In the genomic region with DNA sequence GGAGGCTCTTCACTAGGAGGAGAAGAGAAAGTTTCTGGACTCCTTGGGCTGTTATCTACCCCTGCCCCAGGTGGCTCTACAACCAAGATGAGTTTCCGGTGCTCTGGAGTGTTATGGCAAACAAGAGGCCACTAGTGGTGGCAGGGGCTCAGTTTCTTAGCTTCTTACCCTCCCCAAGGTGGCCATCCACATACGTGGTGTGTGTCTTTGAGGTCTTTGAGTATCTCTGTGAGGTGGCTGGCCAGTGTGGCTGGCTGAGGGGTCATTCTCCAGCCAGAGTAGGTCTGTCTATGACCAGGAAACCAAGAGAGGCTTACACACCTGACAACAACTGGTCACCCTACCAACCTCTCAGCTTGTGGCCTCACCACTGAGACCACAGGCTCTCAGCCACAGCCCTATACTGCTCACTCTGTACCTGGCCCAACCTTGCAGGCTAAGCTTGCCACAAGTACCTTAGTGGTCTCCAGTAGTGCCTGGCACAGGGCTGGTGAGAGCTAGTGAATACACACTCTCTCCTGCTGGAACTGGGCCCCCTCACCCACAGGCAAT, we compare ENCODE assay signal across 17 cellular contexts. TPM values are rescaled to one million over a fixed set of nuclear protein-coding genes. Genes with fewer than 3 reads are reported as not detected.
DNase-seq lines count a peak whose midpoint lies in the region; ATAC-seq, FAIRE-seq and TF ChIP-seq lines count a peak whose summit lies in the region.
"Had no signal": no experiment of that assay in that cellular context is flagged by ENCODE, and none has a peak within 500 bp of the region (broad histone marks: within the 10 kb centered on the region; RNA-seq: fewer than 3 reads in every experiment).

No MANE protein-coding gene starts in this region.

- H3K27me3 Mint-ChIP-seq in T-cell: no peaks in the 10 kb centered on the region
- H3K27me3 Mint-ChIP-seq: memory B cell had no signal

- peaks cover 11% of the 10 kb centered on the region for H3K36me3 Mint-ChIP-seq in T-cell

- H3K36me3 ChIP-seq in GM12878 (ENCODE audit: control insufficient read depth in 2 of 2, insufficient read depth in 2 of 2, low read length in 1 of 2) (no peaks in the 10 kb centered on the region; a peak in 2 of 4 replicates), spleen (peaks cover 0 to 74% (median 22%) of the 10 kb centered on the region in 6 donors), right lobe of liver (peaks cover 0 to 3% (median 0%) of the 10 kb centered on the region in 4 donors)
- H3K36me3 ChIP-seq: colonic mucosa had no signal

- RAD21 ChIA-PET in GM12878 (lab: Charles Lee; ENCODE audit: unreplicated experiment): interaction anchor here (2.0 to 7.1 kb wide), 2 partner anchors 11 to 40 kb away, joined by 6 to 244 read pairs; partner anchors contain the start of genes CISH and MAPKAPK3

- TF ChIP-seq EP300 in GM12878 (IDR thresholded peaks at IDR 0.05; ENCODE audit: borderline replicate concordance in 1 of 2, control insufficient read depth in 1 of 2, low read depth in 2 of 2, low read length in 2 of 2): no peak

- FAIRE-seq in GM12878 (lab: Jason Lieb, UNC): no peak

- 50% methylated on average over 2 of the region's 2 CpGs for WGBS in GM12878 (ENCODE audit: insufficient coverage, insufficient replicate concordance, low lambda C conversion rate, missing lambda C conversion rate)
- WGBS in spleen, 5 donors: 58 to 91% (median 79%) methylated on average over 2 of the region's 2 CpGs
- WGBS in right lobe of liver (ENCODE audit: insufficient coverage, low coverage, low lambda C conversion rate, missing lambda C conversion rate): 80% methylated on average over 1 of the region's 2 CpGs

- no peaks in the 10 kb centered on the region for H3K9me3 Mint-ChIP-seq in T-cell
- H3K9me3 Mint-ChIP-seq: memory B cell had no signal

- H3K4me3 Mint-ChIP-seq in T-cell: peak overlapping the region in 2 of 3 donors; percentile 45 to 84
- H3K4me3 Mint-ChIP-seq: memory B cell had no signal

- no peak overlapping the region for H2AFZ ChIP-seq in GM12878 (ENCODE audit: control insufficient read depth, low read depth, low read length)

- H3K4me2 ChIP-seq in GM12878 (ENCODE audit: control insufficient read depth, insufficient read depth): no peak overlapping the region

- DNase-seq in NK-92 treated with Interleukin-12 subunit alpha and Interleukin-12 subunit beta, amount 100 ng/mL, for 24 hours (lab: John Stamatoyannopoulos, UW): peak; percentile 43
- DNase-seq in NK-92 (lab: John Stamatoyannopoulos, UW; ENCODE audit: unreplicated experiment) (no peak), T-cell (no peak), GM12878 (ENCODE audit: low read depth, low spot score) (no peak), spleen (no peak), right lobe of liver (no peak), foreskin melanocyte (no peak)
- DNase-seq: colonic mucosa, NCI-H1092, NCI-H2171 treated with DMSO at 0.1 percent for 48 hours had no signal

- H3K79me2 ChIP-seq in GM12878 (ENCODE audit: control insufficient read depth, insufficient read depth, low read length): peaks cover 5% of the 10 kb centered on the region

- ATAC-seq in T-cell (replicated peaks in 1 of 4) (no peak), GM12878 (peak; percentile 8; the same call in 2 of the 3 replicates), GM21515 (IDR thresholded peaks at IDR 0.05; ENCODE audit: unreplicated experiment) (no peak), right lobe of liver (no peak)
- ATAC-seq: Right ventricle myocardium inferior, sciatic nerve had no signal

- H3K4me3 ChIP-seq in GM12878 (no peak overlapping the region), spleen (no peak overlapping the region), right lobe of liver (no peak overlapping the region)
- H3K4me3 ChIP-seq: colonic mucosa, HAP-1 had no signal

- SMC1A ChIA-PET in GM12878 (lab: Charles Lee; ENCODE audit: uncharacterized antibody, unreplicated experiment): interaction anchor here (6.5 kb wide), 1 partner anchor 16 kb away, joined by 93 read pairs; no protein-coding TSS in a partner anchor

- H3K9me3 ChIP-seq in GM12878 (replicated peaks; ENCODE audit: control insufficient read depth, insufficient read depth, low read length) (no peaks in the 10 kb centered on the region), spleen (no peaks in the 10 kb centered on the region), right lobe of liver (no peaks in the 10 kb centered on the region)
- H3K9me3 ChIP-seq: colonic mucosa, HAP-1 had no signal

- peaks cover 7% of the 10 kb centered on the region for H3K4me1 ChIP-seq in GM12878 (ENCODE audit: control insufficient read depth, insufficient read depth, low read length)
- peaks cover 12 to 70% (median 50%) of the 10 kb centered on the region in 6 donors for H3K4me1 ChIP-seq in spleen
- peaks cover 0 to 24% (median 10%) of the 10 kb centered on the region in 4 donors for H3K4me1 ChIP-seq in right lobe of liver
- H3K4me1 ChIP-seq: colonic mucosa, HAP-1 had no signal

- POLR2A ChIA-PET in T-cell (lab: Charles Lee): interaction anchor here (0.6 kb wide), 2 partner anchors 28 to 123 kb away, joined by 3 to 5 read pairs; no protein-coding TSS in a partner anchor
- POLR2A ChIA-PET in GM12878 (lab: Charles Lee): no interaction called here

- CTCF ChIA-PET in T-cell (lab: Charles Lee): interaction anchor here in 1 of 2 donors (0.6 to 2.6 kb wide), 4 partner anchors 14 to 40 kb away, joined by 4 to 8 read pairs (median 6); partner anchors contain the start of gene CISH
- CTCF ChIA-PET in GM12878 (lab: Yijun Ruan, JAX): interaction anchor here (9.9 to 11.6 kb wide), 2 partner anchors 16 to 40 kb away, joined by 164 to 410 read pairs; partner anchors contain the start of genes CISH and MAPKAPK3

- no peak overlapping the region for H3K9ac ChIP-seq in GM12878 (ENCODE audit: control insufficient read depth, insufficient read depth, low read length)

- TF ChIP-seq RAD21 in GM12878 (IDR thresholded peaks at IDR 0.05; ENCODE audit: insufficient read depth, low read depth, low read length): no peak

- TF ChIP-seq POLR2A in GM12878 (IDR thresholded peaks at IDR 0.05; ENCODE audit: low read depth, low read length) (no peak), spleen (IDR thresholded peaks at IDR 0.05) (no peak), right lobe of liver (IDR thresholded peaks at IDR 0.05) (no peak)

- intact Hi-C loops in GM12878 (cut with micrococcal nuclease; ENCODE audit: unreplicated experiment): no loop called here
- intact Hi-C loops in spleen (cut with DNase I; ENCODE audit: low total_unique reads): no loop called here
- intact Hi-C loops in right lobe of liver (cut with DNase I): loop anchor here in 1 of 2 donors (5.0 kb wide), 1 partner anchor 38 kb away; the partner anchor contains the start of gene CISH

- peaks cover 65 to 85% (median 80%) of the 10 kb centered on the region in 3 donors for H3K4me1 Mint-ChIP-seq in T-cell

- TF ChIP-seq CTCF in GM12878 (IDR thresholded peaks at IDR 0.05 in 2 of 3, conservative IDR thresholded peaks at IDR 0.05 in 1 of 3; ENCODE audit: control insufficient read depth in 2 of 3, extremely low read depth in 1 of 3, insufficient read depth in 1 of 3, low read depth in 3 of 3, low read length in 3 of 3) (no peak), spleen (IDR thresholded peaks at IDR 0.05 in 8 of 11, conservative IDR thresholded peaks at IDR 0.05 in 3 of 11) (no peak), right lobe of liver (IDR thresholded peaks at IDR 0.05) (no peak)

- H3K27ac Mint-ChIP-seq in T-cell: peak overlapping the region; percentile 95 to 98
- H3K27ac Mint-ChIP-seq: memory B cell had no signal

- in situ Hi-C loops in GM12878 (cut with MboI): no loop called here

- H4K20me1 ChIP-seq in GM12878 (ENCODE audit: control insufficient read depth, insufficient read depth): no peaks in the 10 kb centered on the region

- no peak overlapping the region for H3K27ac ChIP-seq in GM12878 (ENCODE audit: control insufficient read depth, insufficient read depth)
- H3K27ac ChIP-seq in spleen: peak overlapping the region in 6 of 8 donors; percentile 1 to 93 (median 67)
- H3K27ac ChIP-seq in right lobe of liver: no peak overlapping the region
- H3K27ac ChIP-seq: 22Rv1, C4-2B, colonic mucosa had no signal

- H3K27me3 ChIP-seq in GM12878 (replicated peaks in 1 of 2; ENCODE audit: control insufficient read depth in 2 of 2, insufficient read depth in 2 of 2, low read length in 1 of 2): no peaks in the 10 kb centered on the region
- H3K27me3 ChIP-seq in spleen (replicated peaks in 1 of 7): no peaks in the 10 kb centered on the region
- no peaks in the 10 kb centered on the region for H3K27me3 ChIP-seq in right lobe of liver
- H3K27me3 ChIP-seq: colonic mucosa had no signal

- BruUV-seq in GM12878 (replicated peaks; lab: Mats Ljungman, UMichigan): no TSS peak

RNA-seq across cellular contexts. Expression of gene HEMK1, which starts 5.0 kb away (rescaled TPM):
- total RNA-seq in T-cell (10 to 100 TPM; 35.5 to 66.6 (median 42.0) TPM), GM12878 (2014; rRNA removed) (10.4 and 11.3 TPM in 2 replicates), GM12878 (2014; rRNA removed; fragmentation: Illumina TruSeq; extraction: Trizol) (9.5 and 10.5 TPM in 2 replicates), GM12878 (2021) (14.4 and 16.4 TPM in 2 replicates), spleen (10 to 100 TPM in 6 of 7 donors, 1 to 10 TPM in 1; 7.6 to 22.5 (median 18.9) TPM), right lobe of liver (10 to 100 TPM; 10.5 to 19.4 (median 14.0) TPM)
- 52.1 and 58.3 TPM in 2 replicates for total RNA-seq in GM12878 (2013; cell fraction: nucleolus; rRNA removed)
- 13.7 TPM for polyA plus RNA-seq in GM12878 (2011; ENCODE audit: low read depth)
- polyA plus RNA-seq in GM12878 (2011; rRNA removed) (8.7 and 13.5 TPM in 2 replicates), GM12878 (2014; fragmentation: Illumina TruSeq; extraction: Trizol) (4.9 and 9.9 TPM in 2 replicates), GM12878 (2014; fragmentation: Nextera tagmentation; extraction: Ambion mirVana) (10 to 100 TPM in 1 of 2 experiments, 1 to 10 TPM in 1; 2.8 to 10.5 TPM), GM12878 (2014; rRNA removed) (15.1 and 15.8 TPM in 2 replicates), GM12878 (2016; fragmentation: Nextera tagmentation; extraction: Ambion mirVana) (10 to 100 TPM; 17.8 to 19.0 TPM), spleen (10 to 100 TPM; 25.1 to 45.2 (median 41.1) TPM)
- 16.2 and 20.1 TPM in 2 replicates for polyA plus RNA-seq in GM12878 (2011; cell fraction: cytosol; rRNA removed)
- polyA plus RNA-seq in GM12878 (2011; cell fraction: nucleus; rRNA removed): 57.9 and 77.5 TPM in 2 replicates
- polyA plus RNA-seq in GM12878 (2012): 14.4 and 14.5 TPM in 2 replicates
- polyA minus RNA-seq in GM12878 (2011; rRNA and poly(A)+ RNA removed): 12.1 and 16.6 TPM in 2 replicates
- polyA minus RNA-seq in GM12878 (2011; cell fraction: cytosol; rRNA and poly(A)+ RNA removed): 4.0 and 4.4 TPM in 2 replicates
- polyA minus RNA-seq in GM12878 (2011; cell fraction: nucleus; rRNA and poly(A)+ RNA removed): 18.7 and 25.0 TPM in 2 replicates

RNA-seq across cellular contexts. Expression of gene C3orf18, which starts 6.8 kb away (rescaled TPM):
- total RNA-seq in T-cell: 10 to 100 TPM; 15.3 to 24.7 (median 19.5) TPM
- 2.5 and 3.6 TPM in 2 replicates for total RNA-seq in GM12878 (2013; cell fraction: nucleolus; rRNA removed)
- 0.45 and 0.87 TPM in 2 replicates for total RNA-seq in GM12878 (2014; rRNA removed)
- total RNA-seq in GM12878 (2014; rRNA removed; fragmentation: Illumina TruSeq; extraction: Trizol): 0.64 and 0.76 TPM in 2 replicates
- 0.61 and 1.3 TPM in 2 replicates for total RNA-seq in GM12878 (2021)
- 1.3 TPM for polyA plus RNA-seq in GM12878 (2011; ENCODE audit: low read depth)
- polyA plus RNA-seq in GM12878 (2011; rRNA removed): 2.3 and 3.2 TPM in 2 replicates
- 3.9 and 4.8 TPM in 2 replicates for polyA plus RNA-seq in GM12878 (2011; cell fraction: cytosol; rRNA removed)
- polyA plus RNA-seq in GM12878 (2011; cell fraction: nucleus; rRNA removed): 8.2 and 11.4 TPM in 2 replicates
- polyA plus RNA-seq in GM12878 (2012): 1.6 and 1.9 TPM in 2 replicates
- polyA plus RNA-seq in GM12878 (2014; fragmentation: Illumina TruSeq; extraction: Trizol): 0.48 and 1.0 TPM in 2 replicates
- under 1 TPM; 0.06 to 0.22 TPM for polyA plus RNA-seq in GM12878 (2014; fragmentation: Nextera tagmentation; extraction: Ambion mirVana)
- 0.77 and 1.7 TPM in 2 replicates for polyA plus RNA-seq in GM12878 (2014; rRNA removed)
- under 1 TPM; 0.44 to 0.56 TPM for polyA plus RNA-seq in GM12878 (2016; fragmentation: Nextera tagmentation; extraction: Ambion mirVana)
- 1.6 and 3.4 TPM in 2 replicates for polyA minus RNA-seq in GM12878 (2011; rRNA and poly(A)+ RNA removed)
- polyA minus RNA-seq in GM12878 (2011; cell fraction: cytosol; rRNA and poly(A)+ RNA removed): 0.52 TPM in 1 of 2 replicates, not detected in the other
- 1.8 and 3.3 TPM in 2 replicates for polyA minus RNA-seq in GM12878 (2011; cell fraction: nucleus; rRNA and poly(A)+ RNA removed)
- 10 to 100 TPM in 1 of 7 donors, 1 to 10 TPM in 6; 3.2 to 12.2 (median 5.8) TPM for total RNA-seq in spleen
- polyA plus RNA-seq in spleen: 1 to 10 TPM; 2.3 to 4.6 (median 3.5) TPM
- 1 to 10 TPM; 2.0 to 7.8 (median 2.8) TPM for total RNA-seq in right lobe of liver

RNA-seq across cellular contexts. Expression of gene CISH, which starts 37.2 kb away (rescaled TPM):
- total RNA-seq in T-cell (100 to 1,000 TPM in 3 of 5 donors, 10 to 100 TPM in 2; 37.4 to 217 (median 190) TPM), GM12878 (2014; rRNA removed) (2.3 and 2.5 TPM in 2 replicates), GM12878 (2014; rRNA removed; fragmentation: Illumina TruSeq; extraction: Trizol) (0.94 and 1.0 TPM in 2 replicates), GM12878 (2021) (4.4 and 5.1 TPM in 2 replicates), spleen (10 to 100 TPM in 5 of 7 donors, 1 to 10 TPM in 2; 8.7 to 23.6 (median 14.0) TPM), right lobe of liver (10 to 100 TPM in 4 of 6 experiments, 1 to 10 TPM in 2; 5.3 to 28.1 (median 17.8) TPM)
- total RNA-seq in GM12878 (2013; cell fraction: nucleolus; rRNA removed): 2.3 and 2.6 TPM in 2 replicates
- 0.25 TPM for polyA plus RNA-seq in GM12878 (2011; ENCODE audit: low read depth)
- polyA plus RNA-seq in GM12878 (2011; rRNA removed) (0.20 and 0.41 TPM in 2 replicates), GM12878 (2014; fragmentation: Illumina TruSeq; extraction: Trizol) (1.4 and 2.7 TPM in 2 replicates), GM12878 (2014; fragmentation: Nextera tagmentation; extraction: Ambion mirVana) (under 1 TPM; 0.21 to 0.57 TPM), GM12878 (2014; rRNA removed) (3.2 and 3.7 TPM in 2 replicates), GM12878 (2016; fragmentation: Nextera tagmentation; extraction: Ambion mirVana) (1 to 10 TPM; 1.1 to 2.5 TPM), spleen (1 to 10 TPM; 2.9 to 7.4 (median 6.7) TPM)
- 0.97 and 1.0 TPM in 2 replicates for polyA plus RNA-seq in GM12878 (2011; cell fraction: cytosol; rRNA removed)
- polyA plus RNA-seq in GM12878 (2011; cell fraction: nucleus; rRNA removed): 1.8 and 2.2 TPM in 2 replicates
- polyA plus RNA-seq in GM12878 (2012): 1.4 and 1.5 TPM in 2 replicates
- polyA minus RNA-seq in GM12878 (2011; rRNA and poly(A)+ RNA removed): 1.6 and 1.9 TPM in 2 replicates
- 0.80 and 0.94 TPM in 2 replicates for polyA minus RNA-seq in GM12878 (2011; cell fraction: cytosol; rRNA and poly(A)+ RNA removed)
- polyA minus RNA-seq in GM12878 (2011; cell fraction: nucleus; rRNA and poly(A)+ RNA removed): 1.9 and 3.2 TPM in 2 replicates

RNA-seq across cellular contexts. Expression of gene MAPKAPK3, which starts 42.6 kb away (rescaled TPM):
- total RNA-seq in T-cell (10 to 100 TPM; 35.1 to 66.6 (median 53.0) TPM), GM12878 (2014; rRNA removed) (42.6 and 49.2 TPM in 2 replicates), GM12878 (2014; rRNA removed; fragmentation: Illumina TruSeq; extraction: Trizol) (25.4 and 27.2 TPM in 2 replicates), GM12878 (2021) (39.9 and 42.0 TPM in 2 replicates), spleen (10 to 100 TPM; 34.7 to 55.0 (median 44.9) TPM), right lobe of liver (10 to 100 TPM; 16.6 to 21.4 (median 18.6) TPM)
- total RNA-seq in GM12878 (2013; cell fraction: nucleolus; rRNA removed): 25.1 and 26.3 TPM in 2 replicates
- polyA plus RNA-seq in GM12878 (2011; ENCODE audit: low read depth): 9.1 TPM
- polyA plus RNA-seq in GM12878 (2011; rRNA removed) (33.5 and 66.0 TPM in 2 replicates), GM12878 (2014; fragmentation: Illumina TruSeq; extraction: Trizol) (39.9 and 46.7 TPM in 2 replicates), GM12878 (2014; fragmentation: Nextera tagmentation; extraction: Ambion mirVana) (1 to 10 TPM; 7.9 to 8.7 TPM), GM12878 (2014; rRNA removed) (43.9 and 45.3 TPM in 2 replicates), GM12878 (2016; fragmentation: Nextera tagmentation; extraction: Ambion mirVana) (10 to 100 TPM; 32.4 to 38.0 TPM), spleen (10 to 100 TPM; 18.0 to 34.8 (median 18.9) TPM)
- polyA plus RNA-seq in GM12878 (2011; cell fraction: cytosol; rRNA removed): 81.5 and 93.9 TPM in 2 replicates
- 58.1 and 59.6 TPM in 2 replicates for polyA plus RNA-seq in GM12878 (2011; cell fraction: nucleus; rRNA removed)
- 14.5 and 14.9 TPM in 2 replicates for polyA plus RNA-seq in GM12878 (2012)
- polyA minus RNA-seq in GM12878 (2011; rRNA and poly(A)+ RNA removed): 53.0 and 58.0 TPM in 2 replicates
- polyA minus RNA-seq in GM12878 (2011; cell fraction: cytosol; rRNA and poly(A)+ RNA removed): 12.2 and 17.4 TPM in 2 replicates
- polyA minus RNA-seq in GM12878 (2011; cell fraction: nucleus; rRNA and poly(A)+ RNA removed): 11.7 and 18.6 TPM in 2 replicates

Comparison
In these comparisons a context has a peak if more than half of its experiments do, and no peak if none do; other contexts are left out.
1. H3K27ac ChIP-seq: peak in spleen (6 of 8); none in GM12878 (single experiment) and right lobe of liver (0 of 3).